13 cellular contexts compared by ENCODE assay signal in genomic region chr2:222440670-222441422, GRCh38. TPM values are rescaled to one million over a fixed set of nuclear protein-coding genes. Genes with fewer than 3 reads are reported as not detected.
DNase-seq lines count a peak whose midpoint lies in the region; ATAC-seq, FAIRE-seq and TF ChIP-seq lines count a peak whose summit lies in the region.
"Had no signal": no experiment of that assay in that cellular context is flagged by ENCODE, and none has a peak within 500 bp of the region (broad histone marks: within the 10 kb centered on the region; RNA-seq: fewer than 3 reads in every experiment).

No MANE protein-coding gene starts in this region.

- DNase-seq in AG04449 (ENCODE audit: low read depth, low spot score): peak; percentile 23
- peak; percentile 79 for DNase-seq in amniotic epithelial cell (ENCODE audit: low read depth)
- peak; percentile 94 for DNase-seq in left kidney (ENCODE audit: low read depth, low spot score)
- no peak for DNase-seq in pancreas
- DNase-seq in NCI-H748 treated with DMSO at 0.1 percent for 48 hours (lab: John Stamatoyannopoulos, UW): no peak
- no peak for DNase-seq in NCI-H1417 treated with DMSO at 0.1 percent for 48 hours (lab: John Stamatoyannopoulos, UW)
- DNase-seq: activated CD4-positive, alpha-beta T cell treated with anti-CD3 and anti-CD28 coated beads, Interleukin-2, amount 50 U/mL, for 48 hours; dorsolateral prefrontal cortex; NCI-H1436; stimulated activated CD4-positive, alpha-beta T cell treated with anti-CD3 and anti-CD28 coated beads, Interleukin-12 subunit alpha, Interleukin-12 subunit beta, amount 100 ng/mL, for 4 hours; stimulated activated CD8-positive, alpha-beta memory T cell treated with anti-CD3 and anti-CD28 coated beads, Interleukin-4, amount 100 ng/mL, for 48 hours had no signal

- CTCF ChIA-PET in AG04449 (lab: Yijun Ruan, JAX) (no interaction called here), HEK293 (lab: Yijun Ruan, JAX) (interaction anchor here (1.1 kb wide), 1 partner anchor 415 kb away, joined by 3 read pairs; no protein-coding TSS in a partner anchor)

- no peaks in the 10 kb centered on the region for H3K9me3 ChIP-seq in HEK293 (ENCODE audit: control insufficient read depth, insufficient read depth, low read depth, low read length)
- no peaks in the 10 kb centered on the region for H3K9me3 ChIP-seq in pancreas

- H3K27me3 ChIP-seq in pancreas: no peaks in the 10 kb centered on the region

- H3K4me3 ChIP-seq in AG04449 (ENCODE audit: low read depth, low read length): no peak overlapping the region
- H3K4me3 ChIP-seq in HEK293 (ENCODE audit: low read depth, low read length): no peak overlapping the region
- no peak overlapping the region for H3K4me3 ChIP-seq in pancreas
- H3K4me3 ChIP-seq: dorsolateral prefrontal cortex had no signal

- intact Hi-C loops in pancreas (cut with DNase I): no loop called here

- POLR2A ChIA-PET in AG04449 (lab: Yijun Ruan, JAX): no interaction called here
- POLR2A ChIA-PET in HEK293 (lab: Yijun Ruan, JAX): interaction anchor here (0.8 kb wide), 1 partner anchor 8 kb away, joined by 3 read pairs; no protein-coding TSS in a partner anchor

- peaks cover 26% of the 10 kb centered on the region for H3K4me1 ChIP-seq in HEK293 (ENCODE audit: control insufficient read depth, insufficient read depth, low read length)
- no peaks in the 10 kb centered on the region for H3K4me1 ChIP-seq in pancreas

- H3K36me3 ChIP-seq in HEK293 (ENCODE audit: control insufficient read depth in 2 of 2, insufficient read depth in 1 of 2, low read length in 2 of 2) (no peaks in the 10 kb centered on the region), pancreas (no peaks in the 10 kb centered on the region)

- TF ChIP-seq CTCF in AG04449 (IDR thresholded peaks at IDR 0.05; ENCODE audit: insufficient read depth, low read length, missing control alignments) (no peak), HEK293 (tag by site-specific recombination; IDR thresholded peaks at IDR 0.05) (no peak), pancreas (IDR thresholded peaks at IDR 0.05) (no peak)

- H3K27ac ChIP-seq in HEK293 (ENCODE audit: extremely low read depth, low read depth, low read length) (no peak overlapping the region), pancreas (no peak overlapping the region)
- H3K27ac ChIP-seq: dorsolateral prefrontal cortex had no signal

- ATAC-seq in pancreas (no peak), GM18511 (IDR thresholded peaks at IDR 0.05; ENCODE audit: unreplicated experiment) (no peak)

- FAIRE-seq in pancreas (lab: Jason Lieb, UNC): no peak

- WGBS in pancreas, 2 donors: 42 to 63% methylated on average over 4 of the region's 4 CpGs

TF ChIP-seq in HEK293, 187 proteins besides CTCF, POLR2A, EP300 and RAD21:
- TF ChIP-seq ZBTB17 (tag by site-specific recombination; IDR thresholded peaks at IDR 0.05) (peak; percentile 60; the same call in 1 of the 2 replicates), ZNF701 (tag by site-specific recombination; IDR thresholded peaks at IDR 0.05) (no peak), TRIM28 (IDR thresholded peaks at IDR 0.05; ENCODE audit: borderline replicate concordance, low read length) (peak; percentile 54; the same call in 1 of the 2 replicates), ZNF544 (tag by site-specific recombination; IDR thresholded peaks at IDR 0.05) (no peak), ZNF24 (tag by site-specific recombination; IDR thresholded peaks at IDR 0.05) (no peak), ZNF184 (tag by site-specific recombination; IDR thresholded peaks at IDR 0.05) (no peak), ZNF513 (tag by site-specific recombination; IDR thresholded peaks at IDR 0.05) (no peak), WT1 (tag by site-specific recombination; IDR thresholded peaks at IDR 0.05) (peak; percentile 28; the same call in 1 of the 2 replicates), ZBTB20 (tag by site-specific recombination; IDR thresholded peaks at IDR 0.05) (peak; percentile 35; the same call in 1 of the 2 replicates), PRDM6 (tag by site-specific recombination; IDR thresholded peaks at IDR 0.05) (peak; percentile 59), ZBTB8A (tag by site-specific recombination; IDR thresholded peaks at IDR 0.05) (no peak), ZNF558 (tag by site-specific recombination; IDR thresholded peaks at IDR 0.05) (no peak), ZNF366 (tag by site-specific recombination; conservative IDR thresholded peaks at IDR 0.05) (0 out of 2 replicates have a peak, but pooled peaks have one; percentile 29)

RNA-seq across cellular contexts. Expression of gene SGPP2, which starts 16.5 kb away (rescaled TPM):
- 10 to 100 TPM in 2 of 6 donors, 1 to 10 TPM in 4; 1.6 to 10.4 (median 3.6) TPM for total RNA-seq in pancreas
- polyA plus RNA-seq in pancreas: 1 to 10 TPM in 1 of 2 donors, under 1 TPM in 1; 0.80 to 6.2 TPM

Comparison
In these comparisons a context has a peak if more than half of its experiments do, and no peak if none do; other contexts are left out.
1. DNase-seq: peak in AG04449 (single experiment), amniotic epithelial cell (single experiment) and left kidney (single experiment); none in pancreas (0 of 6), NCI-H748 treated with DMSO at 0.1 percent for 48 hours (single experiment) and NCI-H1417 treated with DMSO at 0.1 percent for 48 hours (single experiment).